In genomic region chr1:64163972-64164371, GRCh38 we compare ENCODE assay signal across 8 cellular contexts. TPM values are rescaled to one million over a fixed set of nuclear protein-coding genes. Genes with fewer than 3 reads are reported as not detected.
DNase-seq lines count a peak whose midpoint lies in the region; TF ChIP-seq lines count a peak whose summit lies in the region.

No MANE protein-coding gene starts in this region.

- no peaks in the 10 kb centered on the region for H3K9me3 ChIP-seq in neural progenitor cell (ENCODE audit: low read depth)

- H3K4me2 ChIP-seq in neural progenitor cell, result no peak overlapping the region

- H3K9ac ChIP-seq in neural progenitor cell, result no peak overlapping the region

- no peaks in the 10 kb centered on the region for H3K9me3 Mint-ChIP-seq in neural progenitor cell
- H3K9me3 Mint-ChIP-seq in activated T-cell treated with anti-CD3 and anti-CD28 coated beads, Interleukin-2, amount 50 U/mL, for 24 hours, result no peaks in the 10 kb centered on the region

- peaks cover 23% of the 10 kb centered on the region for H3K4me1 ChIP-seq in neural progenitor cell

- no peak overlapping the region for H2AFZ ChIP-seq in neural progenitor cell (replicated peaks)

- H3F3A ChIP-seq in neural progenitor cell (ENCODE audit: low read depth), result peaks cover 26% of the 10 kb centered on the region

- H3K36me3 Mint-ChIP-seq in neural progenitor cell, result peaks cover 14% of the 10 kb centered on the region
- no peaks in the 10 kb centered on the region for H3K36me3 Mint-ChIP-seq in activated T-cell treated with anti-CD3 and anti-CD28 coated beads, Interleukin-2, amount 50 U/mL, for 24 hours (ENCODE audit: low read depth)

- H3K27ac ChIP-seq in neural progenitor cell, result no peak overlapping the region

- H4K20me1 ChIP-seq in neural progenitor cell (ENCODE audit: low read depth), result peaks cover 29% of the 10 kb centered on the region

- DNase-seq in EL, result peak; percentile 50
- DNase-seq in NCI-H69 (lab: John Stamatoyannopoulos, UW), result peak; percentile 28
- peak; percentile 38 for DNase-seq in epithelial cell of esophagus (ENCODE audit: low read depth)
- DNase-seq in neural progenitor cell (ENCODE audit: low spot score), result peak; percentile 56
- no peak for DNase-seq in stimulated activated CD4-positive, alpha-beta T cell treated with anti-CD3 and anti-CD28 coated beads, Interleukin-12 subunit alpha, Interleukin-12 subunit beta, amount 100 ng/mL, for 4 hours
- no peak for DNase-seq in GOT3 (lab: John Stamatoyannopoulos, UW)
- DNase-seq in NCI-H748 (lab: John Stamatoyannopoulos, UW; ENCODE audit: unreplicated experiment), result no peak
- DNase-seq in activated T-cell treated with anti-CD3 and anti-CD28 coated beads, Interleukin-2, amount 50 U/mL, for 24 hours, result no peak

- H3K4me3 ChIP-seq in epithelial cell of esophagus (ENCODE audit: low read length), result no peak overlapping the region
- H3K4me3 ChIP-seq in neural progenitor cell, result no peak overlapping the region

- H3K27me3 Mint-ChIP-seq in neural progenitor cell (ENCODE audit: insufficient read depth, low read depth), result peaks cover 2% of the 10 kb centered on the region
- H3K27me3 Mint-ChIP-seq in activated T-cell treated with anti-CD3 and anti-CD28 coated beads, Interleukin-2, amount 50 U/mL, for 24 hours, result peaks cover 38% of the 10 kb centered on the region

- no peak overlapping the region for H3K4me3 Mint-ChIP-seq in neural progenitor cell
- H3K4me3 Mint-ChIP-seq in activated T-cell treated with anti-CD3 and anti-CD28 coated beads, Interleukin-2, amount 50 U/mL, for 24 hours, result no peak overlapping the region

- H3K4me1 Mint-ChIP-seq in neural progenitor cell, result peaks cover 20% of the 10 kb centered on the region
- no peaks in the 10 kb centered on the region for H3K4me1 Mint-ChIP-seq in activated T-cell treated with anti-CD3 and anti-CD28 coated beads, Interleukin-2, amount 50 U/mL, for 24 hours (ENCODE audit: low read depth)

- no peaks in the 10 kb centered on the region for H3K36me3 ChIP-seq in neural progenitor cell

- H3K27ac Mint-ChIP-seq in neural progenitor cell, result no peak overlapping the region
- no peak overlapping the region for H3K27ac Mint-ChIP-seq in activated T-cell treated with anti-CD3 and anti-CD28 coated beads, Interleukin-2, amount 50 U/mL, for 24 hours

- peaks cover 4% of the 10 kb centered on the region for H3K79me2 ChIP-seq in neural progenitor cell (ENCODE audit: low read depth)

- no peaks in the 10 kb centered on the region for H3K27me3 ChIP-seq in neural progenitor cell

- TF ChIP-seq CTCF in epithelial cell of esophagus (IDR thresholded peaks at IDR 0.05; ENCODE audit: insufficient read depth, low read depth, low read length, missing control alignments), result peak; percentile 58
- TF ChIP-seq CTCF in neural progenitor cell (IDR thresholded peaks at IDR 0.05), result peak; percentile 66

RNA-seq across cellular contexts. Expression of gene UBE2U, which starts 39.5 kb away (rescaled TPM):
- not detected in 2 replicates for total RNA-seq in neural progenitor cell (ENCODE audit: low replicate concordance)

Comparison
In these comparisons a context has a peak if more than half of its experiments do, and no peak if none do; other contexts are left out.
1. DNase-seq: peak in EL (single experiment), NCI-H69 (single experiment), epithelial cell of esophagus (single experiment) and neural progenitor cell (single experiment); none in stimulated activated CD4-positive, alpha-beta T cell treated with anti-CD3 and anti-CD28 coated beads, Interleukin-12 subunit alpha, Interleukin-12 subunit beta, amount 100 ng/mL, for 4 hours (single experiment), GOT3 (single experiment), NCI-H748 (single experiment) and activated T-cell treated with anti-CD3 and anti-CD28 coated beads, Interleukin-2, amount 50 U/mL, for 24 hours (single experiment).